In the genomic region with DNA sequence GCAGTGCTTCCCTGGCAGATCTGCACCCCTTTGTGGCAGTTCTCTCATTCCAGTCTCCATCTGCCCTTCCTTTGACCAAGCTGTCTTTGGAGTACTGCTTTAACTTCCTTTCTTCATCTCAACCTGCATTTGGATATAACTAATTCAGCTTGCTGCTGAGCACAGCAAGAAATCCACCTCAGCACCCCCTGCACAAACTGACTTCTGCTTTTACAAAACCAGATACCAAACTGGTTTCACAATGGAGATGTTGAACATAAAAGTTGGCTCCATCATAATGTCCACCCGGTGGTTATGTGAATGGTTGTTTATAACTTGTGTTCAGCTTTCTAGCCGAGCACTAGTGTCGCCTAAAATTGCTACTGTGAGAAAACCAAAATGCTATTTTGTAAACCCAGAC, we compare ENCODE assay signal across 21 cellular contexts.
DNase-seq lines count a peak whose midpoint lies in the region; TF ChIP-seq lines count a peak whose summit lies in the region.
"Had no signal": no experiment of that assay in that cellular context is flagged by ENCODE, and none has a peak within 500 bp of the region (broad histone marks: within the 10 kb centered on the region; RNA-seq: fewer than 3 reads in every experiment).

No MANE protein-coding gene starts in this region.

- H3K27ac ChIP-seq in smooth muscle cell (ENCODE audit: low read depth), result no peak overlapping the region
- H3K27ac ChIP-seq: BLaER1, PC-9, RWPE1, SK-N-MC had no signal

- no peaks in the 10 kb centered on the region for H4K20me1 ChIP-seq in smooth muscle cell (ENCODE audit: low read depth)
- H4K20me1 ChIP-seq: BLaER1 had no signal

- H3K4me1 ChIP-seq in smooth muscle cell (ENCODE audit: low read depth), result no peaks in the 10 kb centered on the region

- peak overlapping the region; percentile 55 for H2AFZ ChIP-seq in smooth muscle cell (ENCODE audit: low read depth)
- H2AFZ ChIP-seq: PC-9 had no signal

- 83% methylated on average over 3 of the region's 3 CpGs for WGBS in smooth muscle cell (ENCODE audit: low lambda C conversion rate)

- H3K9ac ChIP-seq in smooth muscle cell (ENCODE audit: low read depth), result no peak overlapping the region
- H3K9ac ChIP-seq: BLaER1 had no signal

- in situ Hi-C loops in ACHN (cut with HindIII; ENCODE audit: low pct_ligation_motif_present, low pct_unique_long_range_greater_than_20kb, low sequenced_read_pairs), result no loop called here

- no peak overlapping the region for H3K4me2 ChIP-seq in smooth muscle cell
- H3K4me2 ChIP-seq: BLaER1, PC-9 had no signal

- no peaks in the 10 kb centered on the region for H3K79me2 ChIP-seq in smooth muscle cell (ENCODE audit: low read depth)

- H3K27me3 ChIP-seq in smooth muscle cell (ENCODE audit: low read depth), result no peaks in the 10 kb centered on the region
- H3K27me3 ChIP-seq: BLaER1 had no signal

- DNase-seq in MV-4-11 (lab: John Stamatoyannopoulos, UW) (peak; percentile 41), RPMI8226 (peak; percentile 37), fibroblast of peridontal ligament (ENCODE audit: extremely low read depth) (peak; percentile 38), smooth muscle cell (lab: John Stamatoyannopoulos, UW; ENCODE audit: unreplicated experiment) (no peak), kidney tubule cell (ENCODE audit: low spot score) (no peak), ACHN (no peak)
- DNase-seq in activated effector memory CD4-positive, alpha-beta T cell treated with anti-CD3 and anti-CD28 coated beads, Interleukin-2, amount 50 U/mL, for 16 hours, result no peak
- DNase-seq: CD4-positive, alpha-beta T cell; COR-L47; DMS153; NCI-H1092; NCI-H1436 treated with DMSO at 0.1 percent for 48 hours; NCI-H1930; NCI-H226; NCI-H510A treated with DMSO at 0.1 percent for 48 hours; NCI-H774; PC-9; SHP77 treated with DMSO at 0.1 percent for 48 hours had no signal

- no peaks in the 10 kb centered on the region for H3K36me3 ChIP-seq in smooth muscle cell (ENCODE audit: low read depth)
- H3K36me3 ChIP-seq: BLaER1 had no signal

- no peak for TF ChIP-seq CTCF in smooth muscle cell (IDR thresholded peaks at IDR 0.05; ENCODE audit: borderline replicate concordance, insufficient read depth, poor library complexity, severe bottlenecking)

- H3F3A ChIP-seq in smooth muscle cell (ENCODE audit: low read depth), result no peaks in the 10 kb centered on the region

- H3K9me3 ChIP-seq in smooth muscle cell (replicated peaks; ENCODE audit: low read depth), result no peaks in the 10 kb centered on the region
- H3K9me3 ChIP-seq: BLaER1 had no signal

- no peak overlapping the region for H3K4me3 ChIP-seq in smooth muscle cell
- H3K4me3 ChIP-seq: BLaER1, PC-9, SK-N-MC had no signal

Comparison
In these comparisons a context has a peak if more than half of its experiments do, and no peak if none do; other contexts are left out.
1. DNase-seq: peak in MV-4-11 (single experiment), RPMI8226 (single experiment) and fibroblast of peridontal ligament (single experiment); none in smooth muscle cell (single experiment), activated effector memory CD4-positive, alpha-beta T cell treated with anti-CD3 and anti-CD28 coated beads, Interleukin-2, amount 50 U/mL, for 16 hours (single experiment), kidney tubule cell (single experiment) and ACHN (single experiment).